21 cellular contexts compared by ENCODE assay signal in genomic region chr16:22726868-22727267, GRCh38.
"Had no signal": no experiment of that assay in that cellular context is flagged by ENCODE, and none has a peak within 500 bp of the region (broad histone marks: within the 10 kb centered on the region; RNA-seq: fewer than 3 reads in every experiment).

No MANE protein-coding gene starts in this region.

- DNase-seq: activated CD4-positive, alpha-beta T cell treated with anti-CD3 and anti-CD28 coated beads, Interleukin-2, amount 50 U/mL, for 1 hour; activated CD4-positive, CD25-positive, alpha-beta regulatory T cell treated with anti-CD3 and anti-CD28 coated beads, Interleukin-2, amount 50 U/mL, for 72 hours; activated CD8-positive, alpha-beta memory T cell treated with anti-CD3 and anti-CD28 coated beads, Interleukin-2, amount 50 U/mL, for 48 hours; activated effector memory CD4-positive, alpha-beta T cell treated with Interleukin-2 at 50 U/mL for 16 hours; activated naive CD4-positive, alpha-beta T cell treated with anti-CD3 and anti-CD28 coated beads, Interleukin-2, amount 10 ng/mL, durations not matched to agents 7 days and 5 days; activated naive CD8-positive, alpha-beta T cell treated with anti-CD3 and anti-CD28 coated beads, Interleukin-2, amount 50 U/mL, for 24 hours; activated T-cell treated with anti-CD3 and anti-CD28 coated beads, Interleukin-2, amount 50 U/mL, for 48 hours; anterior cingulate cortex; central memory CD4-positive, alpha-beta T cell; dorsolateral prefrontal cortex; kidney; pancreas; stimulated activated CD4-positive, alpha-beta T cell treated with anti-CD3 and anti-CD28 coated beads, Interleukin-4, amount 100 ng/mL, for 4 hours; testis had no signal

- H3K36me3 ChIP-seq: neutrophil, pancreas had no signal

- H3K27me3 ChIP-seq: testis had no signal

- H3K27ac ChIP-seq: dorsolateral prefrontal cortex, epithelial cell of prostate, neutrophil, pancreas, testis had no signal

- ATAC-seq: activated naive CD8-positive, alpha-beta T cell treated with anti-CD3 and anti-CD28 coated beads, Interleukin-2, amount 50 U/mL, for 24 hours; left lobe of liver; natural killer cell treated with Interleukin-12 subunit alpha and Interleukin-12 subunit beta and Interleukin-15 and Interleukin-18, amount 100 ng/mL, for 72 hours; pancreas; sciatic nerve; stimulated activated memory B cell treated with anti-CD40 and anti-IgM and Interleukin-4, amounts not matched to agents 10 μg/mL and 1 μg/mL and 100 μg/mL, for 72 hours had no signal

- H3K9me3 ChIP-seq: neutrophil, pancreas, testis had no signal

- H3K4me3 ChIP-seq: dorsolateral prefrontal cortex, lung, pancreas, testis had no signal
